ENCODE assay signal across 2 cellular contexts in genomic region chr12:52909796-52910195, GRCh38.
TF ChIP-seq lines count a peak whose summit lies in the region.

No MANE protein-coding gene starts in this region.

TF ChIP-seq in SK-N-SH, 30 proteins besides CTCF, POLR2A, EP300 and RAD21 (continued from another document):
- TF ChIP-seq REST (IDR thresholded peaks at IDR 0.05; ENCODE audit: low read depth, low read length), result no peak
- no peak for TF ChIP-seq USF2 (IDR thresholded peaks at IDR 0.05; ENCODE audit: borderline replicate concordance, low read depth, low read length)
- TF ChIP-seq MEF2A (IDR thresholded peaks at IDR 0.05; ENCODE audit: borderline replicate concordance, low read depth), result no peak
- no peak for TF ChIP-seq YY1 (IDR thresholded peaks at IDR 0.05; ENCODE audit: low read depth)
- no peak for TF ChIP-seq TEAD4 (IDR thresholded peaks at IDR 0.05; ENCODE audit: borderline replicate concordance, insufficient read depth)
- no peak for TF ChIP-seq FOXJ3 (CRISPR knock-in tag; IDR thresholded peaks at IDR 0.05)
- no peak for TF ChIP-seq MAX (IDR thresholded peaks at IDR 0.05; ENCODE audit: low read depth)
TF ChIP-seq in SK-N-SH: peak in this region for 0.

TF ChIP-seq in SK-N-SH treated with all-trans-retinoic acid at 6 μM for 48 hours, 23 proteins besides CTCF, POLR2A, EP300 and RAD21 (continued from another document):
- TF ChIP-seq TSHZ2 (CRISPR knock-in tag; IDR thresholded peaks at IDR 0.05) (no peak), TOX (CRISPR knock-in tag; IDR thresholded peaks at IDR 0.05; ENCODE audit: borderline replicate concordance) (no peak), ZNF70 (CRISPR knock-in tag; IDR thresholded peaks at IDR 0.05) (no peak), POU6F1 (CRISPR knock-in tag; IDR thresholded peaks at IDR 0.05; ENCODE audit: borderline replicate concordance, low read depth) (no peak), ZFP3 (CRISPR knock-in tag; IDR thresholded peaks at IDR 0.05) (no peak), RARB (CRISPR knock-in tag; IDR thresholded peaks at IDR 0.05) (no peak), PPARA (CRISPR knock-in tag; IDR thresholded peaks at IDR 0.05; ENCODE audit: borderline replicate concordance) (no peak), CSRNP3 (CRISPR knock-in tag; IDR thresholded peaks at IDR 0.05) (no peak), ZFP30 (CRISPR knock-in tag; IDR thresholded peaks at IDR 0.05) (no peak), OSR1 (CRISPR knock-in tag; IDR thresholded peaks at IDR 0.05) (no peak), SNAI2 (CRISPR knock-in tag; IDR thresholded peaks at IDR 0.05) (no peak), ZNF565 (CRISPR knock-in tag; conservative IDR thresholded peaks at IDR 0.05; ENCODE audit: low read depth) (no peak), CSDC2 (CRISPR knock-in tag; IDR thresholded peaks at IDR 0.05) (no peak)
